In genomic region chrX:40735318-40736169, GRCh38 we compare ENCODE assay signal across 1 cellular context.
TF ChIP-seq lines count a peak whose summit lies in the region.

Gene MED14, minus strand, starts transcription at chrX:40735542. Its CDS starts 130 bp downstream, at chrX:40735412.

TF ChIP-seq in GM12878, 131 proteins besides CTCF, POLR2A, EP300 and RAD21 (continued from another document):
- TF ChIP-seq SMAD5 (IDR thresholded peaks at IDR 0.05; ENCODE audit: low read depth) (0 out of 2 replicates have a peak, but pooled peaks have one; percentile 18), MEF2B (IDR thresholded peaks at IDR 0.05; ENCODE audit: partially characterized antibody, poor library complexity, severe bottlenecking) (peak; percentile 36), ZBTB40 (IDR thresholded peaks at IDR 0.05; ENCODE audit: borderline replicate concordance) (peak; percentile 89), ESRRA (IDR thresholded peaks at IDR 0.05; ENCODE audit: low read length) (no peak), CBX3 (IDR thresholded peaks at IDR 0.05; ENCODE audit: borderline replicate concordance, low read depth) (no peak), POLR2AphosphoS5 (IDR thresholded peaks at IDR 0.05; ENCODE audit: low read length) (peak; percentile 86), BMI1 (IDR thresholded peaks at IDR 0.05; ENCODE audit: borderline replicate concordance) (no peak), NR2C2 (IDR thresholded peaks at IDR 0.05; ENCODE audit: borderline replicate concordance, control insufficient read depth, insufficient read length, low read depth) (no peak), ZNF622 (IDR thresholded peaks at IDR 0.05) (no peak), BRCA1 (IDR thresholded peaks at IDR 0.05; ENCODE audit: low read depth, low read length) (no peak), MTA3 (IDR thresholded peaks at IDR 0.05; ENCODE audit: borderline replicate concordance, low read length) (no peak), DPF2 (IDR thresholded peaks at IDR 0.05) (0 out of 2 replicates have a peak, but pooled peaks have one; percentile 44), HDGF (IDR thresholded peaks at IDR 0.05) (peak; percentile 76; the same call in 1 of the 2 replicates), NFYA (IDR thresholded peaks at IDR 0.05; ENCODE audit: borderline replicate concordance, low read depth, low read length) (no peak), TCF12 (IDR thresholded peaks at IDR 0.05; ENCODE audit: low read depth, low read length) (peak; percentile 52; the same call in 1 of the 2 replicates), NBN (IDR thresholded peaks at IDR 0.05) (peak; percentile 86), RUNX3 (IDR thresholded peaks at IDR 0.05; ENCODE audit: low read length) (peak; percentile 40), IKZF2 (IDR thresholded peaks at IDR 0.05) (peak in 1 of 2 experiments; percentile 54; a peak in 2 of 4 replicates), GABPA (IDR thresholded peaks at IDR 0.05; ENCODE audit: low read depth) (peak; percentile 87), BCL11A (IDR thresholded peaks at IDR 0.05; ENCODE audit: low read depth, low read length) (no peak), CHD4 (IDR thresholded peaks at IDR 0.05) (no peak), NR2C1 (IDR thresholded peaks at IDR 0.05) (no peak), HSF1 (IDR thresholded peaks at IDR 0.05; ENCODE audit: low read depth, low read length) (no peak), KLF5 (IDR thresholded peaks at IDR 0.05; ENCODE audit: partially characterized antibody) (no peak), CHD2 (IDR thresholded peaks at IDR 0.05; ENCODE audit: borderline replicate concordance, low read depth, low read length) (no peak), SMC3 (IDR thresholded peaks at IDR 0.05; ENCODE audit: borderline replicate concordance, low read length) (peak; percentile 49), POU2F2 (IDR thresholded peaks at IDR 0.05; ENCODE audit: borderline replicate concordance, low read depth, low read length) (0 out of 3 replicates have a peak, but pooled peaks have one; percentile 18), CBX5 (IDR thresholded peaks at IDR 0.05; ENCODE audit: low read depth) (no peak), ZNF384 (IDR thresholded peaks at IDR 0.05; ENCODE audit: borderline replicate concordance, low read depth, low read length) (no peak), CREM (IDR thresholded peaks at IDR 0.05; ENCODE audit: low read depth) (peak; percentile 84), TAF1 (IDR thresholded peaks at IDR 0.05; ENCODE audit: borderline replicate concordance, low read depth, low read length) (peak; percentile 58), CBFB (IDR thresholded peaks at IDR 0.05; ENCODE audit: low read depth) (peak; percentile 47; the same call in 1 of the 2 replicates), GATAD2B (conservative IDR thresholded peaks at IDR 0.05; ENCODE audit: low read depth) (peak; percentile 68; the same call in 1 of the 2 replicates), HDAC2 (IDR thresholded peaks at IDR 0.05) (no peak), ASH2L (IDR thresholded peaks at IDR 0.05; ENCODE audit: borderline replicate concordance, low read depth) (no peak), TCF3 (IDR thresholded peaks at IDR 0.05; ENCODE audit: borderline replicate concordance, insufficient read depth, low read depth, low read length) (0 out of 2 replicates have a peak, but pooled peaks have one; percentile 59)
- TF ChIP-seq, protein P1, sequence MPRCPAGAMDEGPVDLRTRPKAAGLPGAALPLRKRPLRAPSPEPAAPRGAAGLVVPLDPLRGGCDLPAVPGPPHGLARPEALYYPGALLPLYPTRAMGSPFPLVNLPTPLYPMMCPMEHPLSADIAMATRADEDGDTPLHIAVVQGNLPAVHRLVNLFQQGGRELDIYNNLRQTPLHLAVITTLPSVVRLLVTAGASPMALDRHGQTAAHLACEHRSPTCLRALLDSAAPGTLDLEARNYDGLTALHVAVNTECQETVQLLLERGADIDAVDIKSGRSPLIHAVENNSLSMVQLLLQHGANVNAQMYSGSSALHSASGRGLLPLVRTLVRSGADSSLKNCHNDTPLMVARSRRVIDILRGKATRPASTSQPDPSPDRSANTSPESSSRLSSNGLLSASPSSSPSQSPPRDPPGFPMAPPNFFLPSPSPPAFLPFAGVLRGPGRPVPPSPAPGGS (IDR thresholded peaks at IDR 0.05; ENCODE audit: borderline replicate concordance, insufficient read depth, low read depth, low read length, poor library complexity, severe bottlenecking): no peak
- TF ChIP-seq, protein P2, sequence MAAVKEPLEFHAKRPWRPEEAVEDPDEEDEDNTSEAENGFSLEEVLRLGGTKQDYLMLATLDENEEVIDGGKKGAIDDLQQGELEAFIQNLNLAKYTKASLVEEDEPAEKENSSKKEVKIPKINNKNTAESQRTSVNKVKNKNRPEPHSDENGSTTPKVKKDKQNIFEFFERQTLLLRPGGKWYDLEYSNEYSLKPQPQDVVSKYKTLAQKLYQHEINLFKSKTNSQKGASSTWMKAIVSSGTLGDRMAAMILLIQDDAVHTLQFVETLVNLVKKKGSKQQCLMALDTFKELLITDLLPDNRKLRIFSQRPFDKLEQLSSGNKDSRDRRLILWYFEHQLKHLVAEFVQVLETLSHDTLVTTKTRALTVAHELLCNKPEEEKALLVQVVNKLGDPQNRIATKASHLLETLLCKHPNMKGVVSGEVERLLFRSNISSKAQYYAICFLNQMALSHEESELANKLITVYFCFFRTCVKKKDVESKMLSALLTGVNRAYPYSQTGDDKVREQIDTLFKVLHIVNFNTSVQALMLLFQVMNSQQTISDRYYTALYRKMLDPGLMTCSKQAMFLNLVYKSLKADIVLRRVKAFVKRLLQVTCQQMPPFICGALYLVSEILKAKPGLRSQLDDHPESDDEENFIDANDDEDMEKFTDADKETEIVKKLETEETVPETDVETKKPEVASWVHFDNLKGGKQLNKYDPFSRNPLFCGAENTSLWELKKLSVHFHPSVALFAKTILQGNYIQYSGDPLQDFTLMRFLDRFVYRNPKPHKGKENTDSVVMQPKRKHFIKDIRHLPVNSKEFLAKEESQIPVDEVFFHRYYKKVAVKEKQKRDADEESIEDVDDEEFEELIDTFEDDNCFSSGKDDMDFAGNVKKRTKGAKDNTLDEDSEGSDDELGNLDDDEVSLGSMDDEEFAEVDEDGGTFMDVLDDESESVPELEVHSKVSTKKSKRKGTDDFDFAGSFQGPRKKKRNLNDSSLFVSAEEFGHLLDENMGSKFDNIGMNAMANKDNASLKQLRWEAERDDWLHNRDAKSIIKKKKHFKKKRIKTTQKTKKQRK (IDR thresholded peaks at IDR 0.05; ENCODE audit: low read depth, low read length): no peak
- TF ChIP-seq, protein P3, sequence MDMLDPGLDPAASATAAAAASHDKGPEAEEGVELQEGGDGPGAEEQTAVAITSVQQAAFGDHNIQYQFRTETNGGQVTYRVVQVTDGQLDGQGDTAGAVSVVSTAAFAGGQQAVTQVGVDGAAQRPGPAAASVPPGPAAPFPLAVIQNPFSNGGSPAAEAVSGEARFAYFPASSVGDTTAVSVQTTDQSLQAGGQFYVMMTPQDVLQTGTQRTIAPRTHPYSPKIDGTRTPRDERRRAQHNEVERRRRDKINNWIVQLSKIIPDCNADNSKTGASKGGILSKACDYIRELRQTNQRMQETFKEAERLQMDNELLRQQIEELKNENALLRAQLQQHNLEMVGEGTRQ (IDR thresholded peaks at IDR 0.05; ENCODE audit: borderline replicate concordance, low read depth, low read length): no peak
- TF ChIP-seq, protein P4, sequence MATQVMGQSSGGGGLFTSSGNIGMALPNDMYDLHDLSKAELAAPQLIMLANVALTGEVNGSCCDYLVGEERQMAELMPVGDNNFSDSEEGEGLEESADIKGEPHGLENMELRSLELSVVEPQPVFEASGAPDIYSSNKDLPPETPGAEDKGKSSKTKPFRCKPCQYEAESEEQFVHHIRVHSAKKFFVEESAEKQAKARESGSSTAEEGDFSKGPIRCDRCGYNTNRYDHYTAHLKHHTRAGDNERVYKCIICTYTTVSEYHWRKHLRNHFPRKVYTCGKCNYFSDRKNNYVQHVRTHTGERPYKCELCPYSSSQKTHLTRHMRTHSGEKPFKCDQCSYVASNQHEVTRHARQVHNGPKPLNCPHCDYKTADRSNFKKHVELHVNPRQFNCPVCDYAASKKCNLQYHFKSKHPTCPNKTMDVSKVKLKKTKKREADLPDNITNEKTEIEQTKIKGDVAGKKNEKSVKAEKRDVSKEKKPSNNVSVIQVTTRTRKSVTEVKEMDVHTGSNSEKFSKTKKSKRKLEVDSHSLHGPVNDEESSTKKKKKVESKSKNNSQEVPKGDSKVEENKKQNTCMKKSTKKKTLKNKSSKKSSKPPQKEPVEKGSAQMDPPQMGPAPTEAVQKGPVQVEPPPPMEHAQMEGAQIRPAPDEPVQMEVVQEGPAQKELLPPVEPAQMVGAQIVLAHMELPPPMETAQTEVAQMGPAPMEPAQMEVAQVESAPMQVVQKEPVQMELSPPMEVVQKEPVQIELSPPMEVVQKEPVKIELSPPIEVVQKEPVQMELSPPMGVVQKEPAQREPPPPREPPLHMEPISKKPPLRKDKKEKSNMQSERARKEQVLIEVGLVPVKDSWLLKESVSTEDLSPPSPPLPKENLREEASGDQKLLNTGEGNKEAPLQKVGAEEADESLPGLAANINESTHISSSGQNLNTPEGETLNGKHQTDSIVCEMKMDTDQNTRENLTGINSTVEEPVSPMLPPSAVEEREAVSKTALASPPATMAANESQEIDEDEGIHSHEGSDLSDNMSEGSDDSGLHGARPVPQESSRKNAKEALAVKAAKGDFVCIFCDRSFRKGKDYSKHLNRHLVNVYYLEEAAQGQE (IDR thresholded peaks at IDR 0.05; ENCODE audit: low read depth, low read length): no peak
